Comparison of ENCODE assay signal across 8 cellular contexts in the genomic region with DNA sequence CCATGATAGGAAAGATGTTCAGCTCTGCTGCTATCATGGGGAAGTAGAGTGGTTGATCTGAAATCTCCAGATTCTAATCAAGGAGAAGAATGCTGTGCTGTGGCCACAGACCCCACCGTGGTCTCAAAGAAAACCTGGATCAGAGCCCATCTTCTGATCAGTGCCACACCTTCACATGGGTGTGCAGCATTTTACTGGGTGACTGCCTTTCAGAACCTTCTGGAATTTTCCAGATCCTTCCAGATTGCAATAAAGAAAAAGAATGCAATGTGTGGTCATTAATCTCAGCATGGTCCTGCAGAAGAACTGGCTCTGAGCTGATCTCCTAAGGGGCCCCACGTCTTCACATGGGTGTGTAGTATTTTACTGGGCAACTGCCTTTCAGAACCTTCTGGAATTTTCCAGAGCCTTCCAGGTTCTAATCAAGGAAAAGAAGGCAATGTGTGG. TPM values are rescaled to one million over a fixed set of nuclear protein-coding genes. Genes with fewer than 3 reads are reported as not detected.
DNase-seq lines count a peak whose midpoint lies in the region; ATAC-seq and TF ChIP-seq lines count a peak whose summit lies in the region.

No MANE protein-coding gene starts in this region.

- no peak overlapping the region for H3K4me3 Mint-ChIP-seq in activated T-helper 17 cell treated with anti-CD3 and anti-CD28 coated beads, Interleukin-2, amount 50 U/mL, for 72 hours

- no peaks in the 10 kb centered on the region for H3K27me3 Mint-ChIP-seq in activated T-helper 17 cell treated with anti-CD3 and anti-CD28 coated beads, Interleukin-2, amount 50 U/mL, for 72 hours

- DNase-seq in right atrium auricular region (ENCODE audit: low spot score): no peak
- DNase-seq in Right ventricle myocardium superior: no peak
- DNase-seq in uterus: peak in 1 of 2 donors; percentile 12
- DNase-seq in EL: no peak
- DNase-seq in NCI-H1105 treated with DMSO at 0.1 percent for 48 hours (lab: John Stamatoyannopoulos, UW): no peak

- H3K9ac ChIP-seq in liver (ENCODE audit: low read depth in 1 of 2, low read length in 2 of 2): peak overlapping the region; percentile 22 to 56

- ATAC-seq in Right ventricle myocardium superior (ENCODE audit: poor library complexity) (no peak), gastroesophageal sphincter (no peak)
- no peak for ATAC-seq in activated T-helper 17 cell treated with anti-CD3 and anti-CD28 coated beads, Interleukin-2, amount 50 U/mL, for 72 hours (replicated peaks)

- H3K36me3 Mint-ChIP-seq in activated T-helper 17 cell treated with anti-CD3 and anti-CD28 coated beads, Interleukin-2, amount 50 U/mL, for 72 hours (ENCODE audit: low read depth): peaks cover 85% of the 10 kb centered on the region

- H3K4me1 ChIP-seq in right atrium auricular region (peaks cover 0 to 41% of the 10 kb centered on the region in 2 donors), liver (ENCODE audit: control insufficient read depth in 4 of 4, insufficient read depth in 4 of 4, low read length in 3 of 4) (peaks cover 15 to 47% (median 26%) of the 10 kb centered on the region in 4 donors), uterus (peaks cover 0 to 7% of the 10 kb centered on the region in 2 donors), gastroesophageal sphincter (peaks cover 0 to 20% (median 5%) of the 10 kb centered on the region in 3 donors)

- H3K9me3 Mint-ChIP-seq in activated T-helper 17 cell treated with anti-CD3 and anti-CD28 coated beads, Interleukin-2, amount 50 U/mL, for 72 hours: peaks cover 3% of the 10 kb centered on the region

- H3K9me3 ChIP-seq in right atrium auricular region: no peaks in the 10 kb centered on the region
- H3K9me3 ChIP-seq in liver (ENCODE audit: control insufficient read depth in 4 of 4, low read length in 3 of 4): no peaks in the 10 kb centered on the region
- H3K9me3 ChIP-seq in uterus: no peaks in the 10 kb centered on the region
- no peaks in the 10 kb centered on the region for H3K9me3 ChIP-seq in gastroesophageal sphincter

- TF ChIP-seq RAD21 in liver (IDR thresholded peaks at IDR 0.05): no peak

- no peak for TF ChIP-seq EP300 in gastroesophageal sphincter (IDR thresholded peaks at IDR 0.05)

- H3K4me3 ChIP-seq in right atrium auricular region: no peak overlapping the region
- H3K4me3 ChIP-seq in liver (ENCODE audit: low read depth in 1 of 3, low read length in 3 of 3): no peak overlapping the region
- no peak overlapping the region for H3K4me3 ChIP-seq in uterus
- no peak overlapping the region for H3K4me3 ChIP-seq in gastroesophageal sphincter

- WGBS in liver: 52% methylated on average over 2 of the region's 2 CpGs
- WGBS in gastroesophageal sphincter (ENCODE audit: low coverage in 1 of 2), 2 donors: 63 to 71% methylated on average over 1 to 2 of the region's 2 CpGs

- peak overlapping the region; percentile 68 for H3K27ac Mint-ChIP-seq in activated T-helper 17 cell treated with anti-CD3 and anti-CD28 coated beads, Interleukin-2, amount 50 U/mL, for 72 hours

- H3K27me3 ChIP-seq in right atrium auricular region (no peaks in the 10 kb centered on the region), liver (ENCODE audit: control insufficient read depth in 4 of 4, insufficient read depth in 4 of 4, low read length in 3 of 4) (no peaks in the 10 kb centered on the region), uterus (no peaks in the 10 kb centered on the region), gastroesophageal sphincter (no peaks in the 10 kb centered on the region)

- TF ChIP-seq CTCF in right atrium auricular region (IDR thresholded peaks at IDR 0.05) (no peak), liver (IDR thresholded peaks at IDR 0.05; ENCODE audit: low read depth, low read length, missing input control) (peak; percentile 8), uterus (IDR thresholded peaks at IDR 0.05) (no peak), gastroesophageal sphincter (IDR thresholded peaks at IDR 0.05) (no peak)

- peak overlapping the region; percentile 91 to 98 for H3K27ac ChIP-seq in right atrium auricular region
- peak overlapping the region; percentile 97 for H3K27ac ChIP-seq in liver (ENCODE audit: low read depth in 1 of 2, low read length in 2 of 2)
- peak overlapping the region; percentile 83 to 87 for H3K27ac ChIP-seq in uterus
- peak overlapping the region in 2 of 4 donors; percentile 49 to 67 for H3K27ac ChIP-seq in gastroesophageal sphincter

- H3K4me1 Mint-ChIP-seq in activated T-helper 17 cell treated with anti-CD3 and anti-CD28 coated beads, Interleukin-2, amount 50 U/mL, for 72 hours: peaks cover 48% of the 10 kb centered on the region

- intact Hi-C loops in Right ventricle myocardium superior (cut with DNase I) (no loop called here), uterus (cut with DNase I; ENCODE audit: low total_unique reads) (no loop called here)

- no peaks in the 10 kb centered on the region for H3K36me3 ChIP-seq in right atrium auricular region
- no peaks in the 10 kb centered on the region for H3K36me3 ChIP-seq in liver (ENCODE audit: control insufficient read depth in 4 of 4, insufficient read depth in 3 of 4, low read depth in 1 of 4, low read length in 3 of 4)
- H3K36me3 ChIP-seq in uterus: no peaks in the 10 kb centered on the region
- H3K36me3 ChIP-seq in gastroesophageal sphincter: no peaks in the 10 kb centered on the region

- TF ChIP-seq POLR2A in uterus (IDR thresholded peaks at IDR 0.05) (no peak), gastroesophageal sphincter (IDR thresholded peaks at IDR 0.05) (no peak)

TF ChIP-seq in liver, 16 proteins besides CTCF, POLR2A, EP300 and RAD21:
- TF ChIP-seq YY1 (IDR thresholded peaks at IDR 0.05): peak; percentile 66
- TF ChIP-seq, protein P1, sequence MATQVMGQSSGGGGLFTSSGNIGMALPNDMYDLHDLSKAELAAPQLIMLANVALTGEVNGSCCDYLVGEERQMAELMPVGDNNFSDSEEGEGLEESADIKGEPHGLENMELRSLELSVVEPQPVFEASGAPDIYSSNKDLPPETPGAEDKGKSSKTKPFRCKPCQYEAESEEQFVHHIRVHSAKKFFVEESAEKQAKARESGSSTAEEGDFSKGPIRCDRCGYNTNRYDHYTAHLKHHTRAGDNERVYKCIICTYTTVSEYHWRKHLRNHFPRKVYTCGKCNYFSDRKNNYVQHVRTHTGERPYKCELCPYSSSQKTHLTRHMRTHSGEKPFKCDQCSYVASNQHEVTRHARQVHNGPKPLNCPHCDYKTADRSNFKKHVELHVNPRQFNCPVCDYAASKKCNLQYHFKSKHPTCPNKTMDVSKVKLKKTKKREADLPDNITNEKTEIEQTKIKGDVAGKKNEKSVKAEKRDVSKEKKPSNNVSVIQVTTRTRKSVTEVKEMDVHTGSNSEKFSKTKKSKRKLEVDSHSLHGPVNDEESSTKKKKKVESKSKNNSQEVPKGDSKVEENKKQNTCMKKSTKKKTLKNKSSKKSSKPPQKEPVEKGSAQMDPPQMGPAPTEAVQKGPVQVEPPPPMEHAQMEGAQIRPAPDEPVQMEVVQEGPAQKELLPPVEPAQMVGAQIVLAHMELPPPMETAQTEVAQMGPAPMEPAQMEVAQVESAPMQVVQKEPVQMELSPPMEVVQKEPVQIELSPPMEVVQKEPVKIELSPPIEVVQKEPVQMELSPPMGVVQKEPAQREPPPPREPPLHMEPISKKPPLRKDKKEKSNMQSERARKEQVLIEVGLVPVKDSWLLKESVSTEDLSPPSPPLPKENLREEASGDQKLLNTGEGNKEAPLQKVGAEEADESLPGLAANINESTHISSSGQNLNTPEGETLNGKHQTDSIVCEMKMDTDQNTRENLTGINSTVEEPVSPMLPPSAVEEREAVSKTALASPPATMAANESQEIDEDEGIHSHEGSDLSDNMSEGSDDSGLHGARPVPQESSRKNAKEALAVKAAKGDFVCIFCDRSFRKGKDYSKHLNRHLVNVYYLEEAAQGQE (IDR thresholded peaks at IDR 0.05): no peak
TF ChIP-seq in liver: peak in this region for 1.

RNA-seq across cellular contexts. Expression of gene MBP, which starts 17.1 kb away (rescaled TPM):
- total RNA-seq in right atrium auricular region: 10 to 100 TPM; 15.4 to 15.8 TPM
- 29.9 TPM for total RNA-seq in Right ventricle myocardium superior
- 10 to 100 TPM; 55.7 to 66.5 TPM for total RNA-seq in activated T-helper 17 cell treated with anti-CD3 and anti-CD28 coated beads, Interleukin-2, amount 50 U/mL, for 72 hours
- total RNA-seq in liver: 10 to 100 TPM; 21.3 to 23.3 TPM
- polyA plus RNA-seq in liver: 10 to 100 TPM in 1 of 2 donors, 1 to 10 TPM in 1; 9.7 to 14.1 TPM
- total RNA-seq in uterus: 10 to 100 TPM; 12.1 to 52.2 (median 19.8) TPM
- 10 to 100 TPM; 23.2 to 34.7 (median 28.2) TPM for total RNA-seq in gastroesophageal sphincter
